9 cellular contexts compared by ENCODE assay signal in genomic region chrX:153967536-153968214, GRCh38. TPM values are rescaled to one million over a fixed set of nuclear protein-coding genes. Genes with fewer than 3 reads are reported as not detected.
DNase-seq lines count a peak whose midpoint lies in the region; ATAC-seq and TF ChIP-seq lines count a peak whose summit lies in the region.
"Had no signal": no experiment of that assay in that cellular context is flagged by ENCODE, and none has a peak within 500 bp of the region (broad histone marks: within the 10 kb centered on the region; RNA-seq: fewer than 3 reads in every experiment).

No MANE protein-coding gene starts in this region.

- peaks cover 35% of the 10 kb centered on the region for H3K36me3 Mint-ChIP-seq in activated CD4-positive, alpha-beta T cell treated with anti-CD3 and anti-CD28 coated beads for 36 hours (ENCODE audit: low read depth)
- H3K36me3 Mint-ChIP-seq in T-helper 17 cell (ENCODE audit: low read depth), result peaks cover 2% of the 10 kb centered on the region

- peaks cover 34% of the 10 kb centered on the region for H3K4me1 Mint-ChIP-seq in activated CD4-positive, alpha-beta T cell treated with anti-CD3 and anti-CD28 coated beads for 36 hours
- peaks cover 11% of the 10 kb centered on the region for H3K4me1 Mint-ChIP-seq in T-helper 17 cell

- H3K27ac ChIP-seq in subcutaneous abdominal adipose tissue (ENCODE audit: low read depth, low read length), result no peak overlapping the region

- DNase-seq in activated CD4-positive, alpha-beta T cell treated with anti-CD3 and anti-CD28 coated beads for 36 hours, result peak; percentile 65
- no peak for DNase-seq in activated CD4-positive, alpha-beta T cell treated with anti-CD3 and anti-CD28 coated beads, Interleukin-2, amount 50 U/mL, for 1 hour
- DNase-seq in T-helper 17 cell (no peak), fibroblast of the aortic adventitia (ENCODE audit: low read depth) (no peak), NCI-H446 (lab: John Stamatoyannopoulos, UW) (no peak), MG63 (no peak)
- DNase-seq in stimulated activated CD8-positive, alpha-beta memory T cell treated with anti-CD3 and anti-CD28 coated beads, Interleukin-4, amount 100 ng/mL, for 48 hours, result no peak
- DNase-seq: HCEC 1CT had no signal

- POLR2A ChIA-PET in activated CD4-positive, alpha-beta T cell treated with anti-CD3 and anti-CD28 coated beads for 36 hours (lab: Charles Lee), result interaction anchor here (0.7 to 3.1 kb wide), 7 partner anchors 15 to 411 kb away, joined by 3 to 12 read pairs (median 3); partner anchors contain the start of genes ARHGAP4, EMD and MECP2

- H3K36me3 ChIP-seq in subcutaneous abdominal adipose tissue (ENCODE audit: control insufficient read depth in 5 of 5, insufficient read depth in 5 of 5, low read length in 5 of 5) (peaks cover 0 to 22% (median 11%) of the 10 kb centered on the region in 5 donors), MG63 (peaks cover 3% of the 10 kb centered on the region; the same call in 1 of the 2 replicates)

- no peaks in the 10 kb centered on the region for H3K9me3 ChIP-seq in T-helper 17 cell (ENCODE audit: control insufficient read depth, low read length, poor library complexity, severe bottlenecking)
- H3K9me3 ChIP-seq in subcutaneous abdominal adipose tissue (ENCODE audit: control insufficient read depth in 5 of 5, low read length in 5 of 5), result peaks cover 0 to 2% (median 0%) of the 10 kb centered on the region in 5 donors
- H3K9me3 ChIP-seq in MG63, result no peaks in the 10 kb centered on the region

- peaks cover 0 to 23% (median 6%) of the 10 kb centered on the region in 5 donors for H3K27me3 ChIP-seq in subcutaneous abdominal adipose tissue (ENCODE audit: control insufficient read depth in 5 of 5, insufficient read depth in 4 of 5, low read length in 5 of 5)
- no peaks in the 10 kb centered on the region for H3K27me3 ChIP-seq in MG63

- no peaks in the 10 kb centered on the region for H3K27me3 Mint-ChIP-seq in activated CD4-positive, alpha-beta T cell treated with anti-CD3 and anti-CD28 coated beads for 36 hours
- H3K27me3 Mint-ChIP-seq in T-helper 17 cell, result no peaks in the 10 kb centered on the region

- CTCF ChIA-PET in activated CD4-positive, alpha-beta T cell treated with anti-CD3 and anti-CD28 coated beads for 36 hours (lab: Charles Lee), result interaction anchor here (0.8 to 3.7 kb wide), 10 partner anchors 15 to 344 kb away, joined by 3 to 19 read pairs (median 3); no protein-coding TSS in a partner anchor

- H3K4me1 ChIP-seq in subcutaneous abdominal adipose tissue (ENCODE audit: control insufficient read depth in 5 of 5, insufficient read depth in 5 of 5, low read length in 5 of 5), result peaks cover 19 to 51% (median 45%) of the 10 kb centered on the region in 5 donors

- no peaks in the 10 kb centered on the region for H3K9me3 Mint-ChIP-seq in activated CD4-positive, alpha-beta T cell treated with anti-CD3 and anti-CD28 coated beads for 36 hours (ENCODE audit: low read depth)

- intact Hi-C loops in activated CD4-positive, alpha-beta T cell treated with anti-CD3 and anti-CD28 coated beads for 36 hours (cut with DNase I, micrococcal nuclease), result loop anchor here in 1 of 2 experiments (1.0 kb wide), 2 partner anchors 173 to 243 kb away; partner anchors contain the start of genes ABCD1, BCAP31, IDH3G and SSR4

- peak; percentile 10 for ATAC-seq in activated CD4-positive, alpha-beta T cell treated with anti-CD3 and anti-CD28 coated beads for 36 hours
- ATAC-seq in T-helper 17 cell, result no peak

- H3K9ac ChIP-seq in subcutaneous abdominal adipose tissue (ENCODE audit: low read length in 5 of 5), result peak overlapping the region in 1 of 5 donors; percentile 54

- no peak for TF ChIP-seq CTCF in fibroblast of the aortic adventitia (IDR thresholded peaks at IDR 0.05; ENCODE audit: insufficient read depth, low read length)

- H3K27ac Mint-ChIP-seq in activated CD4-positive, alpha-beta T cell treated with anti-CD3 and anti-CD28 coated beads for 36 hours, result peak overlapping the region; percentile 96
- peak overlapping the region; percentile 94 for H3K27ac Mint-ChIP-seq in T-helper 17 cell

- H3K4me3 ChIP-seq in fibroblast of the aortic adventitia (ENCODE audit: low read depth, low read length) (peak overlapping the region; percentile 88), subcutaneous abdominal adipose tissue (ENCODE audit: low read depth in 1 of 5, low read length in 5 of 5) (peak overlapping the region in 3 of 5 donors; percentile 14 to 99 (median 19)), MG63 (no peak overlapping the region)

- peak overlapping the region; percentile 94 for H3K4me3 Mint-ChIP-seq in activated CD4-positive, alpha-beta T cell treated with anti-CD3 and anti-CD28 coated beads for 36 hours
- H3K4me3 Mint-ChIP-seq in T-helper 17 cell, result peak overlapping the region; percentile 99

RNA-seq across cellular contexts. Expression of gene HCFC1, which starts 3.9 kb away (rescaled TPM):
- total RNA-seq in activated CD4-positive, alpha-beta T cell treated with anti-CD3 and anti-CD28 coated beads for 36 hours, result 100 to 1,000 TPM in 1 of 2 experiments, 10 to 100 TPM in 1; 99.5 to 147 TPM
- total RNA-seq in T-helper 17 cell, result 10 to 100 TPM; 65.7 to 65.8 TPM
- total RNA-seq in fibroblast of the aortic adventitia (ENCODE audit: low replicate concordance), result 16.4 and 34.5 TPM in 2 replicates
- 7.8 and 12.8 TPM in 2 replicates for total RNA-seq in MG63 (2014; rRNA removed; shearing (Covaris generic); ENCODE audit: low replicate concordance)

RNA-seq across cellular contexts. Expression of gene TMEM187, which starts 4.9 kb away (rescaled TPM):
- total RNA-seq in activated CD4-positive, alpha-beta T cell treated with anti-CD3 and anti-CD28 coated beads for 36 hours, result 1 to 10 TPM; 4.4 to 5.4 TPM
- total RNA-seq in T-helper 17 cell (1 to 10 TPM; 2.4 to 3.0 TPM), fibroblast of the aortic adventitia (ENCODE audit: low replicate concordance) (5.3 and 7.5 TPM in 2 replicates)
- total RNA-seq in MG63 (2014; rRNA removed; shearing (Covaris generic); ENCODE audit: low replicate concordance), result 1.0 and 4.6 TPM in 2 replicates

RNA-seq across cellular contexts. Expression of gene RENBP, which starts 23.2 kb away (rescaled TPM):
- 1 to 10 TPM; 6.0 to 8.1 TPM for total RNA-seq in activated CD4-positive, alpha-beta T cell treated with anti-CD3 and anti-CD28 coated beads for 36 hours
- total RNA-seq in T-helper 17 cell (10 to 100 TPM in 1 of 2 donors, 1 to 10 TPM in 1; 8.8 to 11.5 TPM), fibroblast of the aortic adventitia (ENCODE audit: low replicate concordance) (0.45 and 5.6 TPM in 2 replicates)
- not detected in 2 replicates for total RNA-seq in MG63 (2014; rRNA removed; shearing (Covaris generic); ENCODE audit: low replicate concordance)

RNA-seq across cellular contexts. Expression of gene NAA10, which starts 32.8 kb away (rescaled TPM):
- total RNA-seq in activated CD4-positive, alpha-beta T cell treated with anti-CD3 and anti-CD28 coated beads for 36 hours, result 100 to 1,000 TPM; 108 to 115 TPM
- total RNA-seq in T-helper 17 cell (10 to 100 TPM; 42.8 to 48.5 TPM), fibroblast of the aortic adventitia (ENCODE audit: low replicate concordance) (25.8 and 84.7 TPM in 2 replicates)
- total RNA-seq in MG63 (2014; rRNA removed; shearing (Covaris generic); ENCODE audit: low replicate concordance), result 205 and 325 TPM in 2 replicates

RNA-seq across cellular contexts. Expression of gene ARHGAP4, which starts 41.6 kb away (rescaled TPM):
- total RNA-seq in activated CD4-positive, alpha-beta T cell treated with anti-CD3 and anti-CD28 coated beads for 36 hours, result 100 to 1,000 TPM; 130 to 135 TPM
- 100 to 1,000 TPM; 374 to 404 TPM for total RNA-seq in T-helper 17 cell
- total RNA-seq in fibroblast of the aortic adventitia (ENCODE audit: low replicate concordance), result 0.27 and 6.0 TPM in 2 replicates
- total RNA-seq in MG63 (2014; rRNA removed; shearing (Covaris generic); ENCODE audit: low replicate concordance), result 0.07 and 2.4 TPM in 2 replicates
